8 cellular contexts compared by ENCODE assay signal in the genomic region with DNA sequence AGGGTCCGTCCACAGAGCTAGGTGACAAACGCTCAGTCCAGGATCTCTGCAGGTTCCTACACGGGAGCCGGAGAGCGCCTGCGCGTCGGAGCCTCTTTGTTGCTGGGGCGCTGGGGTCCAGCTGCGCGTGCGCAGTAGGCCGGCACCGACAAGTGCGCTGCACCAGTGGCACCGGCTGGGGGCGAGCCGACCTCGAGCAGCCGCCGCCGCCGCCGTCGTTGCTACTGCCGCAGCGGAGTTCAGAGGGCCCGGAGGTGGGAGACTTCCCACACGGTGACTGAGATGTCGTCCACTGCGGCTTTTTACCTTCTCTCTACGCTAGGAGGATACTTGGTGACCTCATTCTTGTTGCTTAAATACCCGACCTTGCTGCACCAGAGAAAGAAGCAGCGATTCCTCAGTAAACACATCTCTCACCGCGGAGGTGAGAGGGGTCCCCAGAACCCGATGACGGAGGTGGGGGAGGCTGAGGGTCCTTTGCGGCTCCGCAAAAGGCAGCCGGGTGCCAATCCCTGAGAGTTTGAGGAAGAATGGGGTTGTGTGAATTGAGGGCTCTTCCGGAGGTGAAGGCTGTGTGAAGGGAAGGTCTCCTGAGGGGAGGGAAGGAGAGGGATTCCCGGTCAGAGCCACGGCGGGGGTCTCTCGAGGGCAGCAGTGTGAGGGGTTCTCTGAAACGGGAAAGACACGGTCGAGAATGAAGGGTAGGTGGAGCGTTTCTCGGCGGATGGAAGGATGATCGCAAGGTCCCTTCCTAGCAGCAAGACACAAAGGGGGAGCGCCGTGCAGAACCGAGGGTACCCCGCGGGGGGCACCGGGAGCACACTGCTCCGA. TPM values are rescaled to one million over a fixed set of nuclear protein-coding genes. Genes with fewer than 3 reads are reported as not detected.
DNase-seq lines count a peak whose midpoint lies in the region; ATAC-seq and TF ChIP-seq lines count a peak whose summit lies in the region.

GDPD1 (plus strand) TSS at position 184 of the 831 bp plus-strand sequence; CDS start at position 283, 99 bp downstream.

- H3K9me2 ChIP-seq in GM23248 (ENCODE audit: insufficient read depth): no peaks in the 10 kb centered on the region
- no peaks in the 10 kb centered on the region for H3K9me2 ChIP-seq in Karpas-422 (replicated peaks; ENCODE audit: insufficient read depth, low read length)

- H3K27me3 Mint-ChIP-seq in activated T-helper 1 cell treated with anti-CD3 and anti-CD28 coated beads, Interleukin-12 subunit alpha, Interleukin-12 subunit beta, Interleukin-2, Interleukin-4 antibody, amounts not matched to agents 30 ng/mL and 10 ng/mL and 1 ng/mL, durations not matched to agents 14 hours and 24 hours and 36 hours (ENCODE audit: insufficient read depth): peaks cover 6% of the 10 kb centered on the region
- peaks cover 0 to 5% (median 0%) of the 10 kb centered on the region in 5 donors for H3K27me3 Mint-ChIP-seq in naive thymus-derived CD4-positive, alpha-beta T cell
- H3K27me3 Mint-ChIP-seq in stimulated activated memory B cell treated with anti-CD40 and anti-IgM and Interleukin-4, amounts not matched to agents 10 μg/mL and 1 μg/mL and 100 μg/mL, for 72 hours: no peaks in the 10 kb centered on the region

- H3K4me3 ChIP-seq in GM23248 (peak within 1 kb of the TSS; percentile 99), Karpas-422 (ENCODE audit: low read length) (peak within 1 kb of the TSS; percentile 79), Peyer's patch (peak within 1 kb of the TSS; percentile 56 to 76 (median 72)), fibroblast of mammary gland (ENCODE audit: control insufficient read depth, low read depth, low read length) (peak within 1 kb of the TSS; percentile 93)
- peak within 1 kb of the TSS; percentile 99 for H3K4me3 ChIP-seq in naive thymus-derived CD4-positive, alpha-beta T cell (ENCODE audit: low read length)

- in situ Hi-C loops in GM23248 (cut with MboI): no loop called here

- peak; percentile 47 to 94 (median 75) for TF ChIP-seq CTCF in Peyer's patch (IDR thresholded peaks at IDR 0.05)
- no peak for TF ChIP-seq CTCF in fibroblast of mammary gland (conservative IDR thresholded peaks at IDR 0.05; ENCODE audit: control insufficient read depth, insufficient read depth, low read depth, low read length)

- H4K20me1 ChIP-seq in GM23248 (ENCODE audit: insufficient read depth): no peaks in the 10 kb centered on the region
- no peaks in the 10 kb centered on the region for H4K20me1 ChIP-seq in Karpas-422 (ENCODE audit: insufficient read depth, low read depth, low read length)

- peak; percentile 100 for ATAC-seq in naive thymus-derived CD4-positive, alpha-beta T cell
- ATAC-seq in stimulated activated memory B cell treated with anti-CD40 and anti-IgM and Interleukin-4, amounts not matched to agents 10 μg/mL and 1 μg/mL and 100 μg/mL, for 72 hours: peak; percentile 99

- H3K79me2 ChIP-seq in GM23248 (ENCODE audit: insufficient read depth) (no peaks in the 10 kb centered on the region), Karpas-422 (ENCODE audit: low read length) (no peaks in the 10 kb centered on the region)

- H3K27ac ChIP-seq in GM23248: no peak within 1 kb of the TSS
- H3K27ac ChIP-seq in Karpas-422 (ENCODE audit: low read length): no peak within 1 kb of the TSS
- peak within 1 kb of the TSS; percentile 68 to 80 (median 74) for H3K27ac ChIP-seq in Peyer's patch
- peak within 1 kb of the TSS; percentile 92 for H3K27ac ChIP-seq in naive thymus-derived CD4-positive, alpha-beta T cell (ENCODE audit: low read depth, low read length)

- H3F3A ChIP-seq in GM23248 (ENCODE audit: insufficient read depth): peaks cover 7% of the 10 kb centered on the region; the same call in 1 of the 2 replicates

- intact Hi-C loops in activated T-helper 1 cell treated with anti-CD3 and anti-CD28 coated beads, Interleukin-12 subunit alpha, Interleukin-12 subunit beta, Interleukin-2, Interleukin-4 antibody, amounts not matched to agents 30 ng/mL and 10 ng/mL and 1 ng/mL, durations not matched to agents 14 hours and 24 hours and 36 hours (cut with micrococcal nuclease): loop anchor here (1.0 kb wide), 5 partner anchors 10 to 487 kb away; partner anchors contain the start of genes PRR11, PTRH2, SKA2 and SMG8
- intact Hi-C loops in naive thymus-derived CD4-positive, alpha-beta T cell (cut with micrococcal nuclease): loop anchor here (1.0 to 10.0 kb wide), 10 partner anchors 10 to 347 kb away; partner anchors contain the start of genes PRR11 (in 2 of the 2), SKA2 (in 2 of the 2), SMG8 (in 2 of the 2) and TRIM37 (in 2 of the 2)

- no peaks in the 10 kb centered on the region for H3K36me3 Mint-ChIP-seq in activated T-helper 1 cell treated with anti-CD3 and anti-CD28 coated beads, Interleukin-12 subunit alpha, Interleukin-12 subunit beta, Interleukin-2, Interleukin-4 antibody, amounts not matched to agents 30 ng/mL and 10 ng/mL and 1 ng/mL, durations not matched to agents 14 hours and 24 hours and 36 hours (ENCODE audit: low read depth)
- peaks cover 0 to 5% (median 0%) of the 10 kb centered on the region in 5 donors for H3K36me3 Mint-ChIP-seq in naive thymus-derived CD4-positive, alpha-beta T cell
- no peaks in the 10 kb centered on the region for H3K36me3 Mint-ChIP-seq in stimulated activated memory B cell treated with anti-CD40 and anti-IgM and Interleukin-4, amounts not matched to agents 10 μg/mL and 1 μg/mL and 100 μg/mL, for 72 hours

- H3K36me3 ChIP-seq in GM23248 (ENCODE audit: low read depth) (no peaks in the 10 kb centered on the region), Karpas-422 (ENCODE audit: insufficient read depth, low read length) (no peaks in the 10 kb centered on the region), Peyer's patch (no peaks in the 10 kb centered on the region)
- peaks cover 0 to 3% (median 0%) of the 10 kb centered on the region in 3 experiments for H3K36me3 ChIP-seq in naive thymus-derived CD4-positive, alpha-beta T cell (ENCODE audit: control insufficient read depth in 2 of 3, insufficient read depth in 3 of 3, low read length in 3 of 3)

- TF ChIP-seq POLR2A in Peyer's patch (IDR thresholded peaks at IDR 0.05): peak; percentile 43 to 70

- peak within 1 kb of the TSS; percentile 93 for H3K27ac Mint-ChIP-seq in activated T-helper 1 cell treated with anti-CD3 and anti-CD28 coated beads, Interleukin-12 subunit alpha, Interleukin-12 subunit beta, Interleukin-2, Interleukin-4 antibody, amounts not matched to agents 30 ng/mL and 10 ng/mL and 1 ng/mL, durations not matched to agents 14 hours and 24 hours and 36 hours
- H3K27ac Mint-ChIP-seq in naive thymus-derived CD4-positive, alpha-beta T cell: peak within 1 kb of the TSS; percentile 94 to 100 (median 98)
- peak within 1 kb of the TSS; percentile 87 for H3K27ac Mint-ChIP-seq in stimulated activated memory B cell treated with anti-CD40 and anti-IgM and Interleukin-4, amounts not matched to agents 10 μg/mL and 1 μg/mL and 100 μg/mL, for 72 hours

- H2AFZ ChIP-seq in GM23248: peak within 1 kb of the TSS; percentile 100
- H2AFZ ChIP-seq in Karpas-422 (ENCODE audit: low read length): peak within 1 kb of the TSS; percentile 97

- DNase-seq in EL: peak; percentile 92
- DNase-seq in GM23248: peak; percentile 97
- peak; percentile 98 for DNase-seq in Karpas-422
- peak; percentile 94 to 98 (median 96) for DNase-seq in Peyer's patch
- DNase-seq in activated T-helper 1 cell treated with anti-CD3 and anti-CD28 coated beads, Interleukin-12 subunit alpha, Interleukin-12 subunit beta, Interleukin-2, Interleukin-4 antibody, amounts not matched to agents 30 ng/mL and 10 ng/mL and 1 ng/mL, durations not matched to agents 14 hours and 24 hours and 36 hours (ENCODE audit: low spot score): peak; percentile 97
- peak; percentile 81 for DNase-seq in fibroblast of mammary gland (ENCODE audit: low read depth)
- DNase-seq in naive thymus-derived CD4-positive, alpha-beta T cell: peak; percentile 95 to 98 (median 97)

- no peaks in the 10 kb centered on the region for H3K27me3 ChIP-seq in GM23248 (replicated peaks; ENCODE audit: insufficient read depth)
- H3K27me3 ChIP-seq in Karpas-422 (ENCODE audit: low read length): no peaks in the 10 kb centered on the region
- H3K27me3 ChIP-seq in Peyer's patch: no peaks in the 10 kb centered on the region
- no peaks in the 10 kb centered on the region for H3K27me3 ChIP-seq in naive thymus-derived CD4-positive, alpha-beta T cell (ENCODE audit: control insufficient read depth in 2 of 2, insufficient read depth in 2 of 2, low read length in 2 of 2)

- H3K9me3 Mint-ChIP-seq in activated T-helper 1 cell treated with anti-CD3 and anti-CD28 coated beads, Interleukin-12 subunit alpha, Interleukin-12 subunit beta, Interleukin-2, Interleukin-4 antibody, amounts not matched to agents 30 ng/mL and 10 ng/mL and 1 ng/mL, durations not matched to agents 14 hours and 24 hours and 36 hours: no peaks in the 10 kb centered on the region
- no peaks in the 10 kb centered on the region for H3K9me3 Mint-ChIP-seq in naive thymus-derived CD4-positive, alpha-beta T cell
- H3K9me3 Mint-ChIP-seq in stimulated activated memory B cell treated with anti-CD40 and anti-IgM and Interleukin-4, amounts not matched to agents 10 μg/mL and 1 μg/mL and 100 μg/mL, for 72 hours: no peaks in the 10 kb centered on the region

- H3K4me1 ChIP-seq in GM23248 (ENCODE audit: insufficient read depth) (peaks cover 5% of the 10 kb centered on the region), Karpas-422 (ENCODE audit: low read length) (peaks cover 13% of the 10 kb centered on the region), Peyer's patch (peaks cover 0 to 4% (median 0%) of the 10 kb centered on the region in 4 donors)
- H3K4me1 ChIP-seq in naive thymus-derived CD4-positive, alpha-beta T cell (ENCODE audit: control insufficient read depth in 2 of 2, insufficient read depth in 2 of 2, low read length in 2 of 2): peaks cover 5 to 9% of the 10 kb centered on the region in 2 donors

- H3K4me3 Mint-ChIP-seq in activated T-helper 1 cell treated with anti-CD3 and anti-CD28 coated beads, Interleukin-12 subunit alpha, Interleukin-12 subunit beta, Interleukin-2, Interleukin-4 antibody, amounts not matched to agents 30 ng/mL and 10 ng/mL and 1 ng/mL, durations not matched to agents 14 hours and 24 hours and 36 hours: peak within 1 kb of the TSS; percentile 95
- peak within 1 kb of the TSS; percentile 94 to 100 (median 98) for H3K4me3 Mint-ChIP-seq in naive thymus-derived CD4-positive, alpha-beta T cell
- H3K4me3 Mint-ChIP-seq in stimulated activated memory B cell treated with anti-CD40 and anti-IgM and Interleukin-4, amounts not matched to agents 10 μg/mL and 1 μg/mL and 100 μg/mL, for 72 hours: peak within 1 kb of the TSS; percentile 95

- H3K4me2 ChIP-seq in GM23248 (ENCODE audit: unreplicated experiment) (peak within 1 kb of the TSS; percentile 97), Karpas-422 (ENCODE audit: low read depth, low read length, poor library complexity, severe bottlenecking) (peak within 1 kb of the TSS; percentile 89)

- CTCF ChIA-PET in naive thymus-derived CD4-positive, alpha-beta T cell (lab: Charles Lee): interaction anchor here (0.5 to 1.1 kb wide), 7 partner anchors 9 to 553 kb away, joined by 3 to 5 read pairs (median 4); no protein-coding TSS in a partner anchor

- 1 to 2% methylated on average over 59 to 60 of the region's 60 CpGs for WGBS in GM23248 (ENCODE audit: low coverage in 1 of 2, low lambda C conversion rate in 2 of 2, missing lambda C conversion rate in 2 of 2), 2 experiments

- H3K4me1 Mint-ChIP-seq in activated T-helper 1 cell treated with anti-CD3 and anti-CD28 coated beads, Interleukin-12 subunit alpha, Interleukin-12 subunit beta, Interleukin-2, Interleukin-4 antibody, amounts not matched to agents 30 ng/mL and 10 ng/mL and 1 ng/mL, durations not matched to agents 14 hours and 24 hours and 36 hours (ENCODE audit: low read depth): peaks cover 14% of the 10 kb centered on the region
- peaks cover 5 to 16% (median 14%) of the 10 kb centered on the region in 7 donors for H3K4me1 Mint-ChIP-seq in naive thymus-derived CD4-positive, alpha-beta T cell
- H3K4me1 Mint-ChIP-seq in stimulated activated memory B cell treated with anti-CD40 and anti-IgM and Interleukin-4, amounts not matched to agents 10 μg/mL and 1 μg/mL and 100 μg/mL, for 72 hours: peaks cover 13% of the 10 kb centered on the region

- H3K9me3 ChIP-seq in GM23248 (ENCODE audit: low read depth): no peaks in the 10 kb centered on the region
- no peaks in the 10 kb centered on the region for H3K9me3 ChIP-seq in Karpas-422 (ENCODE audit: low read length)
- no peaks in the 10 kb centered on the region for H3K9me3 ChIP-seq in Peyer's patch
- no peaks in the 10 kb centered on the region for H3K9me3 ChIP-seq in naive thymus-derived CD4-positive, alpha-beta T cell (ENCODE audit: control insufficient read depth in 2 of 3, low read length in 3 of 3)

- POLR2A ChIA-PET in naive thymus-derived CD4-positive, alpha-beta T cell (lab: Charles Lee): interaction anchor here (0.7 to 2.6 kb wide), 3 partner anchors 10 to 399 kb away, joined by 3 to 27 read pairs (median 5); partner anchors contain the start of genes CLTC, PRR11 and SMG8

- H3K9ac ChIP-seq in GM23248 (peak within 1 kb of the TSS; percentile 71), Karpas-422 (ENCODE audit: low read length) (peak within 1 kb of the TSS; percentile 74)

RNA-seq across cellular contexts. Expression of gene GDPD1, which starts in this region (rescaled TPM):
- 2.3 and 3.7 TPM in 2 replicates for total RNA-seq in GM23248 (2014; rRNA removed; shearing (Covaris generic))
- 0.40 and 0.86 TPM in 2 replicates for polyA plus RNA-seq in GM23248 (2016; fragmentation: Nextera tagmentation; extraction: Ambion mirVana)
- total RNA-seq in Karpas-422 (2014; rRNA removed; shearing (Covaris generic); ENCODE audit: low replicate concordance): 2.5 and 6.2 TPM in 2 replicates
- 10 to 100 TPM in 2 of 4 donors, 1 to 10 TPM in 1, not detected in 1; 9.3 to 14.5 (median 13.0) TPM for total RNA-seq in Peyer's patch
- 2.7 and 3.2 TPM in 2 replicates for total RNA-seq in activated T-helper 1 cell treated with anti-CD3 and anti-CD28 coated beads, Interleukin-12 subunit alpha, Interleukin-12 subunit beta, Interleukin-2, Interleukin-4 antibody, amounts not matched to agents 30 ng/mL and 10 ng/mL and 1 ng/mL, durations not matched to agents 14 hours and 24 hours and 36 hours
- 1 to 10 TPM; 2.4 to 6.0 (median 3.8) TPM for total RNA-seq in naive thymus-derived CD4-positive, alpha-beta T cell
- 1 to 10 TPM in 1 of 2 donors, under 1 TPM in 1; 0.85 to 5.2 TPM for polyA plus RNA-seq in naive thymus-derived CD4-positive, alpha-beta T cell

Comparison
In these comparisons a context has a peak if more than half of its experiments do, and no peak if none do; other contexts are left out.
1. H3K27ac ChIP-seq: peak in Peyer's patch (4 of 4) and naive thymus-derived CD4-positive, alpha-beta T cell (single experiment); none in GM23248 (single experiment) and Karpas-422 (single experiment).
2. Peak in every context shown above with its lines, with median percentiles within 50 percentile points of each other: DNase-seq, H3K4me3 ChIP-seq, H3K27ac Mint-ChIP-seq and H3K4me3 Mint-ChIP-seq.